ENCODE assay signal across 25 cellular contexts in genomic region chr11:60371854-60372253, GRCh38. TPM values are rescaled to one million over a fixed set of nuclear protein-coding genes. Genes with fewer than 3 reads are reported as not detected.
"Had no signal": no experiment of that assay in that cellular context is flagged by ENCODE, and none has a peak within 500 bp of the region (broad histone marks: within the 10 kb centered on the region; RNA-seq: fewer than 3 reads in every experiment).

No MANE protein-coding gene starts in this region.

- H3K36me3 ChIP-seq: heart right ventricle, ovary, right atrium auricular region, tibial artery, WERI-Rb-1 had no signal

- H3K27ac Mint-ChIP-seq: activated naive CD8-positive, alpha-beta T cell treated with anti-CD3 and anti-CD28 coated beads for 36 hours; activated T-helper 17 cell treated with anti-CD3 and anti-CD28 coated beads, Interleukin-2, amount 50 U/mL, for 72 hours; naive thymus-derived CD8-positive, alpha-beta T cell; stimulated activated naive CD8-positive, alpha-beta T cell treated with anti-CD3 and anti-CD28 coated beads, Interleukin-15, amount 100 ng/mL, for 72 hours had no signal

- FAIRE-seq: kidney had no signal

- DNase-seq: activated CD4-positive, alpha-beta T cell treated with anti-CD3 and anti-CD28 coated beads for 1 hour; activated CD4-positive, alpha-beta T cell treated with anti-CD3 and anti-CD28 coated beads, Interleukin-2, amount 50 U/mL, for 1 hour; activated naive CD4-positive, alpha-beta T cell; activated naive CD8-positive, alpha-beta T cell treated with anti-CD3 and anti-CD28 coated beads for 36 hours; activated T-cell treated with anti-CD3 and anti-CD28 coated beads, Interleukin-2, amount 50 U/mL, for 1 hour; effector CD8-positive, alpha-beta T cell; erythroblast; foreskin fibroblast; heart right ventricle; kidney; naive thymus-derived CD8-positive, alpha-beta T cell; ovary; psoas muscle; stimulated activated CD4-positive, alpha-beta T cell treated with anti-CD3 and anti-CD28 coated beads, Interleukin-1b, Interleukin-23, amount 100 ng/mL, for 48 hours; stimulated activated naive CD8-positive, alpha-beta T cell treated with anti-CD3 and anti-CD28 coated beads, Interleukin-15, amount 100 ng/mL, for 72 hours; tibial artery; WERI-Rb-1 had no signal

- H3K4me1 ChIP-seq: psoas muscle, right atrium auricular region, tibial artery had no signal

- H3K4me3 ChIP-seq: heart right ventricle, ovary, psoas muscle, right atrium auricular region, tibial artery had no signal

- H3K4me3 Mint-ChIP-seq: activated naive CD8-positive, alpha-beta T cell treated with anti-CD3 and anti-CD28 coated beads for 36 hours; activated T-helper 17 cell treated with anti-CD3 and anti-CD28 coated beads, Interleukin-2, amount 50 U/mL, for 72 hours; naive thymus-derived CD8-positive, alpha-beta T cell; stimulated activated naive CD8-positive, alpha-beta T cell treated with anti-CD3 and anti-CD28 coated beads, Interleukin-15, amount 100 ng/mL, for 72 hours had no signal

- H3K27ac ChIP-seq: ovary, psoas muscle, right atrium auricular region, tibial artery, WERI-Rb-1 had no signal

- H3K36me3 Mint-ChIP-seq: activated naive CD8-positive, alpha-beta T cell treated with anti-CD3 and anti-CD28 coated beads for 36 hours; naive thymus-derived CD8-positive, alpha-beta T cell had no signal

- H3K9me3 ChIP-seq: ovary, psoas muscle, right atrium auricular region, tibial artery had no signal

- H3K4me1 Mint-ChIP-seq: activated T-helper 17 cell treated with anti-CD3 and anti-CD28 coated beads, Interleukin-2, amount 50 U/mL, for 72 hours had no signal

- ATAC-seq: activated T-helper 17 cell treated with anti-CD3 and anti-CD28 coated beads, Interleukin-2, amount 50 U/mL, for 72 hours; heart right ventricle; left lobe of liver; naive thymus-derived CD8-positive, alpha-beta T cell; psoas muscle; stimulated activated naive CD8-positive, alpha-beta T cell treated with anti-CD3 and anti-CD28 coated beads, Interleukin-15, amount 100 ng/mL, for 72 hours had no signal

- H3K9me3 Mint-ChIP-seq: activated naive CD8-positive, alpha-beta T cell treated with anti-CD3 and anti-CD28 coated beads for 36 hours; activated T-helper 17 cell treated with anti-CD3 and anti-CD28 coated beads, Interleukin-2, amount 50 U/mL, for 72 hours; naive thymus-derived CD8-positive, alpha-beta T cell; stimulated activated naive CD8-positive, alpha-beta T cell treated with anti-CD3 and anti-CD28 coated beads, Interleukin-15, amount 100 ng/mL, for 72 hours had no signal

- H3K27me3 ChIP-seq: ovary, right atrium auricular region, tibial artery had no signal

RNA-seq across cellular contexts. Expression of gene MS4A7, which starts 6.5 kb away (rescaled TPM):
- total RNA-seq: activated T-helper 17 cell treated with anti-CD3 and anti-CD28 coated beads, Interleukin-2, amount 50 U/mL, for 72 hours; fibroblast of lung; lung microvascular endothelial cell; T-helper 2 cell treated with Interferon-gamma antibody and Interleukin-4, amounts not matched to agents 100 ng/mL and 5 ng/mL, for 36 hours had no signal
- polyA plus RNA-seq: fibroblast of lung had no signal

RNA-seq across cellular contexts. Expression of gene MS4A14, which starts 24.4 kb away (rescaled TPM):
- total RNA-seq: activated naive CD8-positive, alpha-beta T cell treated with anti-CD3 and anti-CD28 coated beads for 36 hours; activated T-helper 17 cell treated with anti-CD3 and anti-CD28 coated beads, Interleukin-2, amount 50 U/mL, for 72 hours; cerebellum; fibroblast of lung; lung microvascular endothelial cell; T-helper 2 cell treated with Interferon-gamma antibody and Interleukin-4, amounts not matched to agents 100 ng/mL and 5 ng/mL, for 36 hours had no signal
- polyA plus RNA-seq: fibroblast of lung; naive thymus-derived CD8-positive, alpha-beta T cell had no signal

RNA-seq across cellular contexts. Expression of gene MS4A6E, which starts 44.8 kb away (rescaled TPM):
- total RNA-seq: activated naive CD8-positive, alpha-beta T cell treated with anti-CD3 and anti-CD28 coated beads for 36 hours; activated T-helper 17 cell treated with anti-CD3 and anti-CD28 coated beads, Interleukin-2, amount 50 U/mL, for 72 hours; cerebellum; fibroblast of lung; left lobe of liver; lung microvascular endothelial cell; naive thymus-derived CD8-positive, alpha-beta T cell; psoas muscle; right atrium auricular region; T-helper 2 cell treated with Interferon-gamma antibody and Interleukin-4, amounts not matched to agents 100 ng/mL and 5 ng/mL, for 36 hours; ureter had no signal
- polyA plus RNA-seq: fibroblast of lung; naive thymus-derived CD8-positive, alpha-beta T cell; ovary; psoas muscle had no signal

RNA-seq across cellular contexts. Expression of gene MS4A5, which starts 57.5 kb away (rescaled TPM):
- total RNA-seq: activated naive CD8-positive, alpha-beta T cell treated with anti-CD3 and anti-CD28 coated beads for 36 hours; activated T-helper 17 cell treated with anti-CD3 and anti-CD28 coated beads, Interleukin-2, amount 50 U/mL, for 72 hours; cerebellum; fibroblast of lung; heart right ventricle; kidney; left lobe of liver; lung microvascular endothelial cell; naive thymus-derived CD8-positive, alpha-beta T cell; ovary; psoas muscle; right atrium auricular region; T-helper 2 cell treated with Interferon-gamma antibody and Interleukin-4, amounts not matched to agents 100 ng/mL and 5 ng/mL, for 36 hours; ureter had no signal
- polyA plus RNA-seq: fibroblast of lung; heart right ventricle; naive thymus-derived CD8-positive, alpha-beta T cell; ovary; psoas muscle had no signal
